Comparison of ENCODE assay signal across 29 cellular contexts in genomic region chr12:121989266-121989950, GRCh38. TPM values are rescaled to one million over a fixed set of nuclear protein-coding genes. Genes with fewer than 3 reads are reported as not detected.
DNase-seq lines count a peak whose midpoint lies in the region; ATAC-seq, FAIRE-seq and TF ChIP-seq lines count a peak whose summit lies in the region.
"Had no signal": no experiment of that assay in that cellular context is flagged by ENCODE, and none has a peak within 500 bp of the region (broad histone marks: within the 10 kb centered on the region; RNA-seq: fewer than 3 reads in every experiment).

No MANE protein-coding gene starts in this region.

- H3K4me1 ChIP-seq in OCI-LY1 (ENCODE audit: insufficient read depth, low read length, severe bottlenecking) = peaks cover 27% of the 10 kb centered on the region
- H3K4me1 ChIP-seq in pancreas = no peaks in the 10 kb centered on the region
- H3K4me1 ChIP-seq: left ventricle myocardium inferior, sigmoid colon, transverse colon had no signal

- H2AFZ ChIP-seq in OCI-LY1 (ENCODE audit: low read length) = no peak overlapping the region

- no peaks in the 10 kb centered on the region for H3K27me3 ChIP-seq in OCI-LY1 (ENCODE audit: insufficient read depth, low read length)
- no peaks in the 10 kb centered on the region for H3K27me3 ChIP-seq in pancreas
- H3K27me3 ChIP-seq: sigmoid colon, transverse colon had no signal

- H3K4me2 ChIP-seq in OCI-LY1 (ENCODE audit: low read length) = no peak overlapping the region

- DNase-seq in DMS153 (lab: John Stamatoyannopoulos, UW) = peak; percentile 58
- DNase-seq in NCI-H1417 treated with DMSO at 0.1 percent for 48 hours (lab: John Stamatoyannopoulos, UW) = peak; percentile 47
- peak; percentile 39 for DNase-seq in nephron progenitor cell
- no peak for DNase-seq in cerebellar nuclear complex (lab: John Stamatoyannopoulos, UW)
- DNase-seq in NCI-H2171 (lab: John Stamatoyannopoulos, UW) = no peak
- DNase-seq in pancreas = no peak
- no peak for DNase-seq in stimulated activated CD4-positive, alpha-beta T cell treated with anti-CD3 and anti-CD28 coated beads, Interleukin-1b, Interleukin-23, amount 100 ng/mL, for 48 hours
- DNase-seq: activated CD4-positive, alpha-beta T cell treated with anti-CD3 and anti-CD28 coated beads, Interleukin-2, amount 50 U/mL, for 4 hours; activated CD8-positive, alpha-beta memory T cell treated with anti-CD3 and anti-CD28 coated beads, Interleukin-2, amount 50 U/mL, for 48 hours; activated effector memory CD4-positive, alpha-beta T cell treated with Interleukin-2 at 50 U/mL for 16 hours; CD4-positive, alpha-beta memory T cell; central memory CD4-positive, alpha-beta T cell; dermis blood vessel endothelial cell; GDM1; hypothalamus; Kasumi-1; left ventricle myocardium inferior; natural killer cell; NCI-H2107; NCI-H524; sigmoid colon; stimulated activated CD4-positive, alpha-beta T cell treated with anti-CD3 and anti-CD28 coated beads, Interleukin-15, amount 100 ng/mL, for 24 hours; transverse colon; WERI-Rb-1 had no signal

- H3K27ac Mint-ChIP-seq in nephron progenitor cell = peak overlapping the region; percentile 86
- H3K27ac Mint-ChIP-seq: CD4-positive, alpha-beta memory T cell; natural killer cell; T-helper 2 cell treated with Interferon-gamma antibody and Interleukin-4, amounts not matched to agents 5 μg/mL and 100 μg/mL, for 36 hours had no signal

- H3K4me3 Mint-ChIP-seq in nephron progenitor cell = no peak overlapping the region
- H3K4me3 Mint-ChIP-seq: CD4-positive, alpha-beta memory T cell; natural killer cell; T-helper 2 cell treated with Interferon-gamma antibody and Interleukin-4, amounts not matched to agents 5 μg/mL and 100 μg/mL, for 36 hours had no signal

- peaks cover 4% of the 10 kb centered on the region for H3K36me3 Mint-ChIP-seq in nephron progenitor cell (ENCODE audit: low read depth)
- H3K36me3 Mint-ChIP-seq: CD4-positive, alpha-beta memory T cell; natural killer cell had no signal

- peaks cover 10% of the 10 kb centered on the region for H3K27me3 Mint-ChIP-seq in nephron progenitor cell (ENCODE audit: low read depth, poor library complexity)
- H3K27me3 Mint-ChIP-seq: CD4-positive, alpha-beta memory T cell had no signal

- WGBS in pancreas, 2 donors = 88 to 91% methylated on average over 12 of the region's 12 CpGs

- ATAC-seq in pancreas = no peak
- ATAC-seq: natural killer cell, SK-N-SH treated with all-trans-retinoic acid at 6 μM for 48 hours had no signal

- H3K9me2 ChIP-seq in OCI-LY1 (ENCODE audit: low read depth, low read length) = no peaks in the 10 kb centered on the region

- H3K27ac ChIP-seq in OCI-LY1 (ENCODE audit: low read depth, low read length, poor library complexity, severe bottlenecking) (peak overlapping the region; percentile 93), pancreas (no peak overlapping the region)
- H3K27ac ChIP-seq: left ventricle myocardium inferior, sigmoid colon, transverse colon, WERI-Rb-1 had no signal

- no peak for TF ChIP-seq CTCF in OCI-LY1 (IDR thresholded peaks at IDR 0.05; ENCODE audit: low read length)
- no peak for TF ChIP-seq CTCF in nephron progenitor cell (IDR thresholded peaks at IDR 0.05)
- TF ChIP-seq CTCF in pancreas (IDR thresholded peaks at IDR 0.05) = no peak

- no peak overlapping the region for H3K9ac ChIP-seq in OCI-LY1 (ENCODE audit: low read length)

- H3K79me2 ChIP-seq in OCI-LY1 (ENCODE audit: insufficient read depth, low read length) = no peaks in the 10 kb centered on the region

- H3K9me3 ChIP-seq in OCI-LY1 (ENCODE audit: low read length) (no peaks in the 10 kb centered on the region), pancreas (no peaks in the 10 kb centered on the region)
- H3K9me3 ChIP-seq: left ventricle myocardium inferior, sigmoid colon, transverse colon had no signal

- FAIRE-seq in pancreas (lab: Jason Lieb, UNC) = no peak
- FAIRE-seq: H1, HTR-8/SVneo had no signal

- H3K36me3 ChIP-seq in OCI-LY1 (ENCODE audit: insufficient read depth, low read length) (no peaks in the 10 kb centered on the region), pancreas (no peaks in the 10 kb centered on the region)
- H3K36me3 ChIP-seq: left ventricle myocardium inferior, sigmoid colon, transverse colon, WERI-Rb-1 had no signal

- intact Hi-C loops in pancreas (cut with DNase I) = no loop called here

- peaks cover 51% of the 10 kb centered on the region for H3K4me1 Mint-ChIP-seq in nephron progenitor cell
- H3K4me1 Mint-ChIP-seq: natural killer cell had no signal

- peaks cover 17% of the 10 kb centered on the region for H3K9me3 Mint-ChIP-seq in nephron progenitor cell
- H3K9me3 Mint-ChIP-seq: CD4-positive, alpha-beta memory T cell; natural killer cell; T-helper 2 cell treated with Interferon-gamma antibody and Interleukin-4, amounts not matched to agents 5 μg/mL and 100 μg/mL, for 36 hours had no signal

- no peaks in the 10 kb centered on the region for H4K20me1 ChIP-seq in OCI-LY1 (ENCODE audit: insufficient read depth, low read length)

- peaks cover 11% of the 10 kb centered on the region; the same call in 1 of the 2 replicates for H3F3A ChIP-seq in OCI-LY1 (ENCODE audit: insufficient read depth, low read length)

- no peak overlapping the region for H3K4me3 ChIP-seq in OCI-LY1 (ENCODE audit: low read depth, low read length, poor library complexity, severe bottlenecking)
- H3K4me3 ChIP-seq in pancreas = no peak overlapping the region
- H3K4me3 ChIP-seq: left ventricle myocardium inferior, sigmoid colon, transverse colon had no signal

RNA-seq across cellular contexts. Expression of gene BCL7A, which starts 32.3 kb away (rescaled TPM):
- total RNA-seq in pancreas = 10 to 100 TPM in 3 of 6 donors, 1 to 10 TPM in 3; 8.3 to 13.4 (median 10.5) TPM
- 1 to 10 TPM; 6.9 to 8.3 TPM for polyA plus RNA-seq in pancreas

Comparison
In these comparisons a context has a peak if more than half of its experiments do, and no peak if none do; other contexts are left out.
1. DNase-seq: peak in DMS153 (single experiment), NCI-H1417 treated with DMSO at 0.1 percent for 48 hours (single experiment) and nephron progenitor cell (single experiment); none in cerebellar nuclear complex (0 of 2), NCI-H2171 (single experiment), pancreas (0 of 6) and stimulated activated CD4-positive, alpha-beta T cell treated with anti-CD3 and anti-CD28 coated beads, Interleukin-1b, Interleukin-23, amount 100 ng/mL, for 48 hours (single experiment).